8 cellular contexts compared by ENCODE assay signal in genomic region chr16:228917-229730, GRCh38. TPM values are rescaled to one million over a fixed set of nuclear protein-coding genes. Genes with fewer than 3 reads are reported as not detected.
DNase-seq lines count a peak whose midpoint lies in the region; ATAC-seq and TF ChIP-seq lines count a peak whose summit lies in the region.

Gene LUC7L, minus strand, starts transcription at chr16:229449. Its CDS starts 110 bp downstream, at chr16:229339.

- TF ChIP-seq CTCF in WERI-Rb-1 (IDR thresholded peaks at IDR 0.05; ENCODE audit: low read depth, low read length) = no peak
- TF ChIP-seq CTCF in breast epithelium (IDR thresholded peaks at IDR 0.05) = peak in 1 of 3 donors; percentile 12

- peaks cover 49% of the 10 kb centered on the region for H3K36me3 ChIP-seq in WERI-Rb-1
- no peaks in the 10 kb centered on the region for H3K36me3 ChIP-seq in breast epithelium

- H3K9me3 ChIP-seq in WERI-Rb-1 (ENCODE audit: severe bottlenecking) (no peaks in the 10 kb centered on the region), breast epithelium (no peaks in the 10 kb centered on the region), iPS-18c (ENCODE audit: control insufficient read depth, insufficient read depth, low read length) (no peaks in the 10 kb centered on the region)

- peaks cover 0 to 12% of the 10 kb centered on the region in 2 donors for H3K4me1 ChIP-seq in breast epithelium

- no peaks in the 10 kb centered on the region for H3K27me3 ChIP-seq in WERI-Rb-1 (ENCODE audit: insufficient read depth, low read depth, severe bottlenecking)
- H3K27me3 ChIP-seq in breast epithelium = no peaks in the 10 kb centered on the region

- DNase-seq in A172 (ENCODE audit: low spot score) (peak; percentile 76), NCI-H2171 treated with DMSO at 0.1 percent for 48 hours (lab: John Stamatoyannopoulos, UW) (peak; percentile 88), WERI-Rb-1 (peak; percentile 91), breast epithelium (ENCODE audit: low spot score in 2 of 2) (peak; percentile 69 to 87)

- peak; percentile 89 for TF ChIP-seq POLR2A in breast epithelium (IDR thresholded peaks at IDR 0.05)

- H3K4me3 ChIP-seq in WERI-Rb-1 (ENCODE audit: low read depth, low read length) = peak within 1 kb of the TSS; percentile 65
- peak within 1 kb of the TSS; percentile 69 to 99 (median 90) for H3K4me3 ChIP-seq in breast epithelium
- H3K4me3 ChIP-seq in iPS-18c (ENCODE audit: insufficient read depth, low read depth, low read length) = peak within 1 kb of the TSS; percentile 89
- H3K4me3 ChIP-seq in skin epidermis = peak within 1 kb of the TSS; percentile 61 to 89 (median 76)

- intact Hi-C loops in breast epithelium (cut with DNase I; ENCODE audit: low total_unique reads) = no loop called here

- ATAC-seq in GM18867 (IDR thresholded peaks at IDR 0.05; ENCODE audit: unreplicated experiment) (peak; percentile 78), HG03103 (IDR thresholded peaks at IDR 0.05; ENCODE audit: low read depth, unreplicated experiment) (peak; percentile 78)

- H3K27ac ChIP-seq in WERI-Rb-1 (peak within 1 kb of the TSS; percentile 100), breast epithelium (peak within 1 kb of the TSS; percentile 95 to 99), skin epidermis (peak within 1 kb of the TSS; percentile 90 to 99 (median 97))

RNA-seq across cellular contexts. Expression of gene LUC7L, which starts in this region (rescaled TPM):
- 62.4 and 80.0 TPM in 2 replicates for total RNA-seq in A172 (2014; rRNA removed; shearing (Covaris generic))
- 100 to 1,000 TPM in 2 of 3 donors, 10 to 100 TPM in 1; 60.6 to 135 (median 107) TPM for total RNA-seq in breast epithelium

Comparison
In these comparisons a context has a peak if more than half of its experiments do, and no peak if none do; other contexts are left out.
1. Peak in every context shown above with its lines: DNase-seq, ATAC-seq, H3K4me3 ChIP-seq and H3K27ac ChIP-seq.